In the genomic region with DNA sequence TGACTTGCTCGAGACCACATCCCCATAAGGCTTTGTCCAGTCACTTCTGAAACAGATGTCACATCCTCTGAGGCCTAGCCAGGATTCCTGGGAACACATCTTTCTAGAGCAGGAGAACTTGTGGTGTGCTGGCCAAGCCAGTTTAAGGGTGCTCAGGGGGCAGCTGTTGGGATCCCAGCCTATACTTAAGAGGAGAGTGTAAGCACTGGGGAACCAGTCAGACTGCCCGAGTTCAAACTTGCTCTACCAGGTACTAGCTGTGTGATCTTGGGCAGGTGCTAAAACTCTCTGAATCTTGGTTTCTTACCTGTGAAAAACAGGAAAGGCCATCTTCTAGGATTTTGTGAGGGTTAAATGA, we compare ENCODE assay signal across 14 cellular contexts. TPM values are rescaled to one million over a fixed set of nuclear protein-coding genes. Genes with fewer than 3 reads are reported as not detected.
DNase-seq lines count a peak whose midpoint lies in the region; ATAC-seq and TF ChIP-seq lines count a peak whose summit lies in the region.
"Had no signal": no experiment of that assay in that cellular context is flagged by ENCODE, and none has a peak within 500 bp of the region (broad histone marks: within the 10 kb centered on the region; RNA-seq: fewer than 3 reads in every experiment).

No MANE protein-coding gene starts in this region.

- H3K27me3 ChIP-seq in Panc1 (ENCODE audit: control insufficient read depth, insufficient read depth, low read length): no peaks in the 10 kb centered on the region
- H3K27me3 ChIP-seq in esophagus squamous epithelium: no peaks in the 10 kb centered on the region
- H3K27me3 ChIP-seq in upper lobe of right lung: no peaks in the 10 kb centered on the region
- H3K27me3 ChIP-seq in neural progenitor cell: no peaks in the 10 kb centered on the region

- H3K9me3 Mint-ChIP-seq in activated CD8-positive, alpha-beta T cell treated with anti-CD3 and anti-CD28 coated beads, Interleukin-2, amount 10 ng/mL, durations not matched to agents 7 days and 5 days (ENCODE audit: insufficient read depth): no peaks in the 10 kb centered on the region
- H3K9me3 Mint-ChIP-seq in activated CD8-positive, alpha-beta T cell treated with anti-CD3 and anti-CD28 coated beads for 36 hours: peaks cover 2% of the 10 kb centered on the region
- H3K9me3 Mint-ChIP-seq in neural progenitor cell: peaks cover 3% of the 10 kb centered on the region

- in situ Hi-C loops in Panc1 (cut with HindIII; ENCODE audit: low pct_unique_long_range_greater_than_20kb, low sequenced_read_pairs): no loop called here

- no peak for TF ChIP-seq CTCF in activated CD8-positive, alpha-beta T cell treated with anti-CD3 and anti-CD28 coated beads for 36 hours (IDR thresholded peaks at IDR 0.05)
- TF ChIP-seq CTCF in Panc1 (IDR thresholded peaks at IDR 0.05): peak; percentile 45
- no peak for TF ChIP-seq CTCF in esophagus squamous epithelium (IDR thresholded peaks at IDR 0.05)
- TF ChIP-seq CTCF in upper lobe of right lung (IDR thresholded peaks at IDR 0.05): no peak
- TF ChIP-seq CTCF in neural progenitor cell (IDR thresholded peaks at IDR 0.05): no peak
- TF ChIP-seq CTCF in RWPE1 (conservative IDR thresholded peaks at IDR 0.05; ENCODE audit: low read depth): no peak

- intact Hi-C loops in activated CD8-positive, alpha-beta T cell treated with anti-CD3 and anti-CD28 coated beads for 36 hours (cut with micrococcal nuclease): no loop called here
- intact Hi-C loops in Panc1 (cut with micrococcal nuclease; ENCODE audit: unreplicated experiment): no loop called here
- intact Hi-C loops in esophagus squamous epithelium (cut with DNase I): no loop called here
- intact Hi-C loops in upper lobe of right lung (cut with DNase I): no loop called here
- intact Hi-C loops in left ventricle myocardium superior (cut with micrococcal nuclease): no loop called here

- 61 to 79% methylated on average over 2 of the region's 2 CpGs for WGBS in esophagus squamous epithelium, 2 donors

- H3K79me2 ChIP-seq in neural progenitor cell (ENCODE audit: low read depth): no peaks in the 10 kb centered on the region

- H3K27me3 Mint-ChIP-seq in activated CD8-positive, alpha-beta T cell treated with anti-CD3 and anti-CD28 coated beads, Interleukin-2, amount 10 ng/mL, durations not matched to agents 7 days and 5 days (ENCODE audit: low read depth): peaks cover 6% of the 10 kb centered on the region
- no peaks in the 10 kb centered on the region for H3K27me3 Mint-ChIP-seq in activated CD8-positive, alpha-beta T cell treated with anti-CD3 and anti-CD28 coated beads for 36 hours
- peaks cover 2% of the 10 kb centered on the region for H3K27me3 Mint-ChIP-seq in neural progenitor cell (ENCODE audit: insufficient read depth, low read depth)

- H3K4me1 ChIP-seq in Panc1 (ENCODE audit: control insufficient read depth, insufficient read depth, low read length) (no peaks in the 10 kb centered on the region), esophagus squamous epithelium (peaks cover 19 to 41% (median 19%) of the 10 kb centered on the region in 3 donors), upper lobe of right lung (peaks cover 21% of the 10 kb centered on the region), neural progenitor cell (no peaks in the 10 kb centered on the region)

- no TSS peak for BruUV-seq in Panc1 (replicated peaks; lab: Mats Ljungman, UMichigan)

- H2AFZ ChIP-seq in neural progenitor cell (replicated peaks): no peak overlapping the region

- H3K27ac Mint-ChIP-seq in activated CD8-positive, alpha-beta T cell treated with anti-CD3 and anti-CD28 coated beads, Interleukin-2, amount 10 ng/mL, durations not matched to agents 7 days and 5 days: no peak overlapping the region
- H3K27ac Mint-ChIP-seq in activated CD8-positive, alpha-beta T cell treated with anti-CD3 and anti-CD28 coated beads for 36 hours: no peak overlapping the region
- no peak overlapping the region for H3K27ac Mint-ChIP-seq in neural progenitor cell

- H4K20me1 ChIP-seq in neural progenitor cell (ENCODE audit: low read depth): no peaks in the 10 kb centered on the region

- CTCF ChIA-PET in activated CD8-positive, alpha-beta T cell treated with anti-CD3 and anti-CD28 coated beads, Interleukin-2, amount 10 ng/mL, durations not matched to agents 7 days and 5 days (lab: Charles Lee): interaction anchor here (0.7 to 10.7 kb wide), 21 partner anchors 11 to 241 kb away, joined by 3 to 226 read pairs (median 5); a partner anchor contains a TSS
- CTCF ChIA-PET in activated CD8-positive, alpha-beta T cell treated with anti-CD3 and anti-CD28 coated beads for 36 hours (lab: Charles Lee): interaction anchor here (0.6 to 11.1 kb wide), 22 partner anchors 12 to 224 kb away, joined by 3 to 186 read pairs (median 12); a partner anchor contains a TSS
- CTCF ChIA-PET in Panc1 (lab: Charles Lee): interaction anchor here (0.6 kb wide), 2 partner anchors 172 to 180 kb away, joined by 4 to 6 read pairs; no protein-coding TSS in a partner anchor
- CTCF ChIA-PET in RWPE1 (lab: Yijun Ruan, JAX): interaction anchor here (0.6 kb wide), 1 partner anchor 47 kb away, joined by 3 read pairs; no protein-coding TSS in a partner anchor

- H3K9me3 ChIP-seq in Panc1 (ENCODE audit: control insufficient read depth, insufficient read depth, low read depth, low read length) (no peaks in the 10 kb centered on the region), esophagus squamous epithelium (no peaks in the 10 kb centered on the region), upper lobe of right lung (no peaks in the 10 kb centered on the region), neural progenitor cell (ENCODE audit: low read depth) (no peaks in the 10 kb centered on the region)

- no peak for TF ChIP-seq POLR2A in esophagus squamous epithelium (IDR thresholded peaks at IDR 0.05)

- no peak overlapping the region for H3K4me2 ChIP-seq in neural progenitor cell

- no peak overlapping the region for H3K27ac ChIP-seq in Panc1 (ENCODE audit: low read length)
- peak overlapping the region in 3 of 4 donors; percentile 80 to 89 (median 88) for H3K27ac ChIP-seq in esophagus squamous epithelium
- H3K27ac ChIP-seq in upper lobe of right lung: no peak overlapping the region
- no peak overlapping the region for H3K27ac ChIP-seq in neural progenitor cell
- no peak overlapping the region for H3K27ac ChIP-seq in RWPE1

- POLR2A ChIA-PET in activated CD8-positive, alpha-beta T cell treated with anti-CD3 and anti-CD28 coated beads, Interleukin-2, amount 10 ng/mL, durations not matched to agents 7 days and 5 days (lab: Charles Lee): no interaction called here
- POLR2A ChIA-PET in activated CD8-positive, alpha-beta T cell treated with anti-CD3 and anti-CD28 coated beads for 36 hours (lab: Charles Lee): interaction anchor here (0.6 to 1.5 kb wide), 4 partner anchors 10 to 73 kb away, joined by 3 to 4 read pairs (median 3); no protein-coding TSS in a partner anchor
- POLR2A ChIA-PET in Panc1 (lab: Charles Lee): no interaction called here
- POLR2A ChIA-PET in RWPE1 (lab: Yijun Ruan, JAX; ENCODE audit: low non-redundant PET): no interaction called here

- H3K36me3 ChIP-seq in Panc1 (ENCODE audit: control insufficient read depth, insufficient read depth, low read length): no peaks in the 10 kb centered on the region
- H3K36me3 ChIP-seq in esophagus squamous epithelium: no peaks in the 10 kb centered on the region
- H3K36me3 ChIP-seq in upper lobe of right lung: no peaks in the 10 kb centered on the region
- no peaks in the 10 kb centered on the region for H3K36me3 ChIP-seq in neural progenitor cell

- no peak overlapping the region for H3K4me3 Mint-ChIP-seq in activated CD8-positive, alpha-beta T cell treated with anti-CD3 and anti-CD28 coated beads, Interleukin-2, amount 10 ng/mL, durations not matched to agents 7 days and 5 days
- no peak overlapping the region for H3K4me3 Mint-ChIP-seq in activated CD8-positive, alpha-beta T cell treated with anti-CD3 and anti-CD28 coated beads for 36 hours
- H3K4me3 Mint-ChIP-seq in neural progenitor cell: no peak overlapping the region
- H3K4me3 Mint-ChIP-seq: CD4-positive, alpha-beta memory T cell; H9 had no signal

- DNase-seq in activated CD8-positive, alpha-beta T cell treated with anti-CD3 and anti-CD28 coated beads, Interleukin-2, amount 10 ng/mL, durations not matched to agents 7 days and 5 days: peak; percentile 18
- DNase-seq in activated CD8-positive, alpha-beta T cell treated with anti-CD3 and anti-CD28 coated beads for 36 hours: no peak
- no peak for DNase-seq in Panc1 (ENCODE audit: low read depth, low spot score)
- no peak for DNase-seq in esophagus squamous epithelium (lab: John Stamatoyannopoulos, UW)
- DNase-seq in upper lobe of right lung: no peak
- no peak for DNase-seq in neural progenitor cell (ENCODE audit: low spot score)
- no peak for DNase-seq in left ventricle myocardium superior
- DNase-seq in RWPE1 (ENCODE audit: low spot score): no peak
- DNase-seq: NCI-H1092, NCI-H1694, NCI-H2107 had no signal

- no peak overlapping the region for H3K9ac ChIP-seq in neural progenitor cell

- peaks cover 31% of the 10 kb centered on the region for H3K4me1 Mint-ChIP-seq in activated CD8-positive, alpha-beta T cell treated with anti-CD3 and anti-CD28 coated beads, Interleukin-2, amount 10 ng/mL, durations not matched to agents 7 days and 5 days (ENCODE audit: low read depth)
- peaks cover 32% of the 10 kb centered on the region for H3K4me1 Mint-ChIP-seq in activated CD8-positive, alpha-beta T cell treated with anti-CD3 and anti-CD28 coated beads for 36 hours (ENCODE audit: low read depth)
- no peaks in the 10 kb centered on the region for H3K4me1 Mint-ChIP-seq in neural progenitor cell

- H3K4me3 ChIP-seq in Panc1 (ENCODE audit: low read depth in 2 of 2, low read length in 2 of 2) (no peak overlapping the region), esophagus squamous epithelium (no peak overlapping the region), upper lobe of right lung (no peak overlapping the region), neural progenitor cell (no peak overlapping the region)

- no peaks in the 10 kb centered on the region for H3F3A ChIP-seq in neural progenitor cell (ENCODE audit: low read depth)

- ATAC-seq in activated CD8-positive, alpha-beta T cell treated with anti-CD3 and anti-CD28 coated beads, Interleukin-2, amount 10 ng/mL, durations not matched to agents 7 days and 5 days: no peak
- ATAC-seq in activated CD8-positive, alpha-beta T cell treated with anti-CD3 and anti-CD28 coated beads for 36 hours: no peak
- ATAC-seq in Panc1 (no peak), upper lobe of right lung (peak; percentile 6), left ventricle myocardium superior (no peak)

- H3K36me3 Mint-ChIP-seq in activated CD8-positive, alpha-beta T cell treated with anti-CD3 and anti-CD28 coated beads, Interleukin-2, amount 10 ng/mL, durations not matched to agents 7 days and 5 days (ENCODE audit: low read depth): no peaks in the 10 kb centered on the region
- no peaks in the 10 kb centered on the region for H3K36me3 Mint-ChIP-seq in activated CD8-positive, alpha-beta T cell treated with anti-CD3 and anti-CD28 coated beads for 36 hours (ENCODE audit: low read depth)
- H3K36me3 Mint-ChIP-seq in neural progenitor cell: no peaks in the 10 kb centered on the region
- H3K36me3 Mint-ChIP-seq: CD4-positive, alpha-beta memory T cell had no signal

RNA-seq across cellular contexts. Expression of a gene that starts 15.6 kb away (rescaled TPM):
- 10 to 100 TPM; 24.7 to 24.9 TPM for total RNA-seq in activated CD8-positive, alpha-beta T cell treated with anti-CD3 and anti-CD28 coated beads, Interleukin-2, amount 10 ng/mL, durations not matched to agents 7 days and 5 days
- 10 to 100 TPM; 19.1 to 19.5 TPM for total RNA-seq in activated CD8-positive, alpha-beta T cell treated with anti-CD3 and anti-CD28 coated beads for 36 hours
- total RNA-seq in Panc1 (2021; ENCODE audit: unreplicated experiment) (0.10 TPM), esophagus squamous epithelium (1 to 10 TPM in 1 of 4 donors, under 1 TPM in 3; 0.26 to 3.2 (median 0.60) TPM), upper lobe of right lung (3.3 TPM), neural progenitor cell (ENCODE audit: low replicate concordance) (not detected in 2 replicates), left ventricle myocardium superior (not detected)
- 0.40 TPM for polyA plus RNA-seq in Panc1 (2012; ENCODE audit: insufficient read length)
- total RNA-seq: A673, H9 had no signal

RNA-seq across cellular contexts. Expression of a gene that starts 41.3 kb away (rescaled TPM):
- total RNA-seq in activated CD8-positive, alpha-beta T cell treated with anti-CD3 and anti-CD28 coated beads, Interleukin-2, amount 10 ng/mL, durations not matched to agents 7 days and 5 days: 100 to 1,000 TPM in 1 of 2 experiments, 10 to 100 TPM in 1; 88.5 to 102 TPM
- 10 to 100 TPM; 90.0 to 93.5 TPM for total RNA-seq in activated CD8-positive, alpha-beta T cell treated with anti-CD3 and anti-CD28 coated beads for 36 hours
- total RNA-seq in Panc1 (2021; ENCODE audit: unreplicated experiment): 0.21 TPM
- polyA plus RNA-seq in Panc1 (2012; ENCODE audit: insufficient read length): not detected
- total RNA-seq in esophagus squamous epithelium: 1 to 10 TPM; 1.8 to 3.2 (median 2.3) TPM
- total RNA-seq in upper lobe of right lung: 9.2 TPM
- total RNA-seq in neural progenitor cell (ENCODE audit: low replicate concordance): not detected in 2 replicates
- total RNA-seq in left ventricle myocardium superior: 0.50 TPM
- total RNA-seq: A673, H9 had no signal

Comparison
In these comparisons a context has a peak if more than half of its experiments do, and no peak if none do; other contexts are left out.
1. H3K27ac ChIP-seq: peak in esophagus squamous epithelium (3 of 4); none in Panc1 (single experiment), upper lobe of right lung (single experiment), neural progenitor cell (single experiment) and RWPE1 (single experiment).